In genomic region chr18:9441061-9441460, GRCh38 we compare ENCODE assay signal across 17 cellular contexts. TPM values are rescaled to one million over a fixed set of nuclear protein-coding genes. Genes with fewer than 3 reads are reported as not detected.
DNase-seq lines count a peak whose midpoint lies in the region; ATAC-seq, FAIRE-seq and TF ChIP-seq lines count a peak whose summit lies in the region.
"Had no signal": no experiment of that assay in that cellular context is flagged by ENCODE, and none has a peak within 500 bp of the region (broad histone marks: within the 10 kb centered on the region; RNA-seq: fewer than 3 reads in every experiment).

No MANE protein-coding gene starts in this region.

- intact Hi-C loops in GM12878 (cut with micrococcal nuclease; ENCODE audit: unreplicated experiment): no loop called here

- H3K9me2 ChIP-seq in MM.1S (replicated peaks; ENCODE audit: insufficient read depth, low read length): no peaks in the 10 kb centered on the region

- H3K9ac ChIP-seq in MM.1S (ENCODE audit: low read length): peak overlapping the region; percentile 35; the same call in 1 of the 2 replicates
- H3K9ac ChIP-seq in GM12878 (ENCODE audit: control insufficient read depth, insufficient read depth, low read length): no peak overlapping the region
- no peak overlapping the region for H3K9ac ChIP-seq in endodermal cell (ENCODE audit: extremely low read depth, low read length, poor library complexity, severe bottlenecking)
- H3K9ac ChIP-seq: BLaER1 had no signal

- FAIRE-seq in A204.1 (lab: Jason Lieb, UNC) (peak; percentile 9), GM12878 (lab: Jason Lieb, UNC) (no peak)

- H3K27me3 ChIP-seq in MM.1S (replicated peaks; ENCODE audit: insufficient read depth, low read length) (no peaks in the 10 kb centered on the region), GM12878 (replicated peaks in 1 of 2; ENCODE audit: control insufficient read depth in 2 of 2, insufficient read depth in 2 of 2, low read length in 1 of 2) (no peaks in the 10 kb centered on the region), endodermal cell (ENCODE audit: control insufficient read depth, insufficient read depth, low read length, poor library complexity, severe bottlenecking) (no peaks in the 10 kb centered on the region)
- H3K27me3 ChIP-seq: BLaER1 had no signal

- H3K4me3 ChIP-seq in GM12865 (ENCODE audit: low read depth, low read length) (no peak overlapping the region), MM.1S (ENCODE audit: low read length) (peak overlapping the region; percentile 51), GM12878 (no peak overlapping the region), endodermal cell (ENCODE audit: low read length) (no peak overlapping the region)
- H3K4me3 ChIP-seq: BLaER1 had no signal

- RAD21 ChIA-PET in GM12878 (lab: Charles Lee; ENCODE audit: unreplicated experiment): no interaction called here

- peak; percentile 9 for DNase-seq in GM12865 (ENCODE audit: low read depth)
- DNase-seq in MM.1S: peak; percentile 36
- no peak for DNase-seq in GM12878 (ENCODE audit: low read depth, low spot score)
- DNase-seq in natural killer cell treated with Interleukin-12 subunit alpha and Interleukin-12 subunit beta and Interleukin-15 and Interleukin-18, amount 100 ng/mL, for 72 hours (ENCODE audit: low spot score): no peak
- no peak for DNase-seq in endodermal cell
- DNase-seq: AML-193; Caco-2; CD8-positive, alpha-beta memory T cell; DMS53; HCEC 1CT; HFFc6; IMR-90; KBM-7 had no signal

- H2AFZ ChIP-seq in MM.1S (ENCODE audit: low read length) (peak overlapping the region; percentile 49; the same call in 1 of the 2 replicates), GM12878 (ENCODE audit: control insufficient read depth, low read depth, low read length) (peak overlapping the region; percentile 15)

- H3K4me1 ChIP-seq in MM.1S (ENCODE audit: low read length) (peaks cover 22% of the 10 kb centered on the region), GM12878 (ENCODE audit: control insufficient read depth, insufficient read depth, low read length) (no peaks in the 10 kb centered on the region; the same call in 1 of the 2 replicates), endodermal cell (ENCODE audit: control insufficient read depth, insufficient read depth, low read length) (no peaks in the 10 kb centered on the region)
- H3K4me1 ChIP-seq: BLaER1, Caco-2 had no signal

- POLR2A ChIA-PET in GM12878 (lab: Charles Lee): interaction anchor here (0.6 kb wide), 2 partner anchors 9 to 27 kb away, joined by 3 to 7 read pairs; no protein-coding TSS in a partner anchor

- no peak for ATAC-seq in GM12878
- ATAC-seq in natural killer cell treated with Interleukin-12 subunit alpha and Interleukin-12 subunit beta and Interleukin-15 and Interleukin-18, amount 100 ng/mL, for 72 hours: no peak
- no peak for ATAC-seq in HG03280 (IDR thresholded peaks at IDR 0.05; ENCODE audit: unreplicated experiment)

- H3K79me2 ChIP-seq in MM.1S (ENCODE audit: low read length) (no peaks in the 10 kb centered on the region), GM12878 (ENCODE audit: control insufficient read depth, insufficient read depth, low read length) (no peaks in the 10 kb centered on the region)

- H3F3A ChIP-seq in MM.1S (ENCODE audit: insufficient read depth, low read length): 0 out of 2 replicates have a peak, but pooled peaks cover 5% of the 10 kb centered on the region

- H4K20me1 ChIP-seq in MM.1S (ENCODE audit: insufficient read depth, low read length) (no peaks in the 10 kb centered on the region), GM12878 (ENCODE audit: control insufficient read depth, insufficient read depth) (no peaks in the 10 kb centered on the region)
- H4K20me1 ChIP-seq: BLaER1 had no signal

- H3K4me3 Mint-ChIP-seq in natural killer cell treated with Interleukin-12 subunit alpha and Interleukin-12 subunit beta and Interleukin-15 and Interleukin-18, amount 100 ng/mL, for 72 hours: no peak overlapping the region
- H3K4me3 Mint-ChIP-seq in endodermal cell: no peak overlapping the region
- H3K4me3 Mint-ChIP-seq: CD8-positive, alpha-beta memory T cell; HFFc6 had no signal

- no peak for TF ChIP-seq POLR2A in GM12878 (IDR thresholded peaks at IDR 0.05; ENCODE audit: low read depth, low read length)

- no peaks in the 10 kb centered on the region for H3K9me3 ChIP-seq in MM.1S (replicated peaks; ENCODE audit: insufficient read depth, low read length)
- H3K9me3 ChIP-seq in GM12878 (replicated peaks; ENCODE audit: control insufficient read depth, insufficient read depth, low read length): no peaks in the 10 kb centered on the region
- no peaks in the 10 kb centered on the region for H3K9me3 ChIP-seq in endodermal cell (ENCODE audit: control insufficient read depth, low read length)
- H3K9me3 ChIP-seq: Caco-2 had no signal

- no peaks in the 10 kb centered on the region for H3K9me3 Mint-ChIP-seq in natural killer cell treated with Interleukin-12 subunit alpha and Interleukin-12 subunit beta and Interleukin-15 and Interleukin-18, amount 100 ng/mL, for 72 hours
- H3K9me3 Mint-ChIP-seq in endodermal cell: peaks cover 3% of the 10 kb centered on the region
- H3K9me3 Mint-ChIP-seq: HFFc6 had no signal

- H3K4me2 ChIP-seq in MM.1S (ENCODE audit: low read depth, low read length): peak overlapping the region; percentile 62
- peak overlapping the region; percentile 21 for H3K4me2 ChIP-seq in GM12878 (ENCODE audit: control insufficient read depth, insufficient read depth)
- H3K4me2 ChIP-seq: BLaER1 had no signal

- no peak for TF ChIP-seq EP300 in GM12878 (IDR thresholded peaks at IDR 0.05; ENCODE audit: borderline replicate concordance in 1 of 2, control insufficient read depth in 1 of 2, low read depth in 2 of 2, low read length in 2 of 2)

- BruUV-seq in GM12878 (replicated peaks; lab: Mats Ljungman, UMichigan): no TSS peak

- H3K4me1 Mint-ChIP-seq in natural killer cell treated with Interleukin-12 subunit alpha and Interleukin-12 subunit beta and Interleukin-15 and Interleukin-18, amount 100 ng/mL, for 72 hours (ENCODE audit: low read depth in 2 of 2): no peaks in the 10 kb centered on the region
- H3K4me1 Mint-ChIP-seq in endodermal cell: peaks cover 2% of the 10 kb centered on the region
- H3K4me1 Mint-ChIP-seq: CD8-positive, alpha-beta memory T cell had no signal

- CTCF ChIA-PET in GM12878 (lab: Yijun Ruan, JAX): interaction anchor here (1.4 kb wide), 1 partner anchor 68 kb away, joined by 3 read pairs; no protein-coding TSS in a partner anchor

- H3K27me3 Mint-ChIP-seq in natural killer cell treated with Interleukin-12 subunit alpha and Interleukin-12 subunit beta and Interleukin-15 and Interleukin-18, amount 100 ng/mL, for 72 hours: peaks cover 7 to 18% of the 10 kb centered on the region in 2 donors
- H3K27me3 Mint-ChIP-seq in endodermal cell (ENCODE audit: insufficient read depth): no peaks in the 10 kb centered on the region

- no peak for TF ChIP-seq CTCF in GM12865 (IDR thresholded peaks at IDR 0.05; ENCODE audit: insufficient read depth, low read depth, low read length, missing control alignments)
- no peak for TF ChIP-seq CTCF in MM.1S (IDR thresholded peaks at IDR 0.05; ENCODE audit: low read length)
- TF ChIP-seq CTCF in GM12878 (IDR thresholded peaks at IDR 0.05 in 2 of 3, conservative IDR thresholded peaks at IDR 0.05 in 1 of 3; ENCODE audit: control insufficient read depth in 2 of 3, extremely low read depth in 1 of 3, insufficient read depth in 1 of 3, low read depth in 3 of 3, low read length in 3 of 3): no peak
- TF ChIP-seq CTCF in endodermal cell (conservative IDR thresholded peaks at IDR 0.05): no peak

- in situ Hi-C loops in GM12878 (cut with MboI): no loop called here

- H3K27ac Mint-ChIP-seq in natural killer cell treated with Interleukin-12 subunit alpha and Interleukin-12 subunit beta and Interleukin-15 and Interleukin-18, amount 100 ng/mL, for 72 hours: no peak overlapping the region
- no peak overlapping the region for H3K27ac Mint-ChIP-seq in endodermal cell
- H3K27ac Mint-ChIP-seq: CD8-positive, alpha-beta memory T cell; HFFc6 had no signal

- H3K27ac ChIP-seq in MM.1S (ENCODE audit: low read length) (peak overlapping the region; percentile 62; the same call in 1 of the 2 replicates), GM12878 (ENCODE audit: control insufficient read depth, insufficient read depth) (no peak overlapping the region; the same call in 1 of the 2 replicates), endodermal cell (ENCODE audit: low read depth, low read length) (no peak overlapping the region)
- H3K27ac ChIP-seq: 22Rv1, BLaER1 had no signal

- H3K36me3 ChIP-seq in MM.1S (replicated peaks; ENCODE audit: insufficient read depth, low read length): no peaks in the 10 kb centered on the region
- no peaks in the 10 kb centered on the region for H3K36me3 ChIP-seq in GM12878 (ENCODE audit: control insufficient read depth in 2 of 2, insufficient read depth in 2 of 2, low read length in 1 of 2)
- no peaks in the 10 kb centered on the region for H3K36me3 ChIP-seq in endodermal cell (ENCODE audit: control insufficient read depth, insufficient read depth, low read length)
- H3K36me3 ChIP-seq: BLaER1 had no signal

- no peak for TF ChIP-seq RAD21 in GM12878 (IDR thresholded peaks at IDR 0.05; ENCODE audit: insufficient read depth, low read depth, low read length)

- WGBS in GM12878 (ENCODE audit: insufficient coverage, insufficient replicate concordance, low lambda C conversion rate, missing lambda C conversion rate): 0% methylated on average over 3 of the region's 3 CpGs
- 93 to 100% methylated on average over 2 to 3 of the region's 3 CpGs for WGBS in endodermal cell (ENCODE audit: insufficient coverage in 1 of 2, insufficient read length in 1 of 2), 2 experiments

- SMC1A ChIA-PET in GM12878 (lab: Charles Lee; ENCODE audit: uncharacterized antibody, unreplicated experiment): no interaction called here

- H3K36me3 Mint-ChIP-seq in natural killer cell treated with Interleukin-12 subunit alpha and Interleukin-12 subunit beta and Interleukin-15 and Interleukin-18, amount 100 ng/mL, for 72 hours: no peaks in the 10 kb centered on the region
- H3K36me3 Mint-ChIP-seq in endodermal cell (ENCODE audit: low read depth): no peaks in the 10 kb centered on the region
- H3K36me3 Mint-ChIP-seq: CD8-positive, alpha-beta memory T cell had no signal

RNA-seq across cellular contexts. Expression of gene RALBP1, which starts 34.3 kb away (rescaled TPM):
- 30.0 and 33.4 TPM in 2 replicates for total RNA-seq in GM12878 (2013; cell fraction: nucleolus; rRNA removed)
- total RNA-seq in GM12878 (2014; rRNA removed) (41.3 and 47.1 TPM in 2 replicates), GM12878 (2014; rRNA removed; fragmentation: Illumina TruSeq; extraction: Trizol) (43.8 and 45.6 TPM in 2 replicates), GM12878 (2021) (46.9 and 50.5 TPM in 2 replicates), endodermal cell (10 to 100 TPM; 60.5 to 64.9 TPM)
- polyA plus RNA-seq in GM12878 (2011; ENCODE audit: low read depth): 24.5 TPM
- polyA plus RNA-seq in GM12878 (2011; rRNA removed) (38.6 and 42.7 TPM in 2 replicates), GM12878 (2014; fragmentation: Illumina TruSeq; extraction: Trizol) (42.2 and 44.2 TPM in 2 replicates), GM12878 (2014; fragmentation: Nextera tagmentation; extraction: Ambion mirVana) (10 to 100 TPM; 11.2 to 17.9 TPM), GM12878 (2014; rRNA removed) (39.2 and 44.0 TPM in 2 replicates), GM12878 (2016; fragmentation: Nextera tagmentation; extraction: Ambion mirVana) (10 to 100 TPM; 41.1 to 42.5 TPM)
- polyA plus RNA-seq in GM12878 (2011; cell fraction: cytosol; rRNA removed): 33.6 and 45.2 TPM in 2 replicates
- 22.0 and 28.0 TPM in 2 replicates for polyA plus RNA-seq in GM12878 (2011; cell fraction: nucleus; rRNA removed)
- polyA plus RNA-seq in GM12878 (2012): 31.4 and 42.9 TPM in 2 replicates
- 31.3 and 33.7 TPM in 2 replicates for polyA minus RNA-seq in GM12878 (2011; rRNA and poly(A)+ RNA removed)
- polyA minus RNA-seq in GM12878 (2011; cell fraction: cytosol; rRNA and poly(A)+ RNA removed): 16.2 and 16.4 TPM in 2 replicates
- 9.7 and 21.0 TPM in 2 replicates for polyA minus RNA-seq in GM12878 (2011; cell fraction: nucleus; rRNA and poly(A)+ RNA removed)
- total RNA-seq in natural killer cell treated with Interleukin-12 subunit alpha and Interleukin-12 subunit beta and Interleukin-15 and Interleukin-18, amount 100 ng/mL, for 72 hours: 10 to 100 TPM; 51.0 to 64.3 TPM
- 44.6 TPM for polyA plus RNA-seq in endodermal cell (2013, experiment 1 of 2)
- 46.1 TPM for polyA plus RNA-seq in endodermal cell (2013, experiment 2 of 2)

Comparison
In these comparisons a context has a peak if more than half of its experiments do, and no peak if none do; other contexts are left out.
1. DNase-seq: peak in GM12865 (single experiment) and MM.1S (single experiment); none in GM12878 (single experiment), natural killer cell treated with Interleukin-12 subunit alpha and Interleukin-12 subunit beta and Interleukin-15 and Interleukin-18, amount 100 ng/mL, for 72 hours (single experiment) and endodermal cell (single experiment).